ENCODE assay signal across 39 cellular contexts in the genomic region with DNA sequence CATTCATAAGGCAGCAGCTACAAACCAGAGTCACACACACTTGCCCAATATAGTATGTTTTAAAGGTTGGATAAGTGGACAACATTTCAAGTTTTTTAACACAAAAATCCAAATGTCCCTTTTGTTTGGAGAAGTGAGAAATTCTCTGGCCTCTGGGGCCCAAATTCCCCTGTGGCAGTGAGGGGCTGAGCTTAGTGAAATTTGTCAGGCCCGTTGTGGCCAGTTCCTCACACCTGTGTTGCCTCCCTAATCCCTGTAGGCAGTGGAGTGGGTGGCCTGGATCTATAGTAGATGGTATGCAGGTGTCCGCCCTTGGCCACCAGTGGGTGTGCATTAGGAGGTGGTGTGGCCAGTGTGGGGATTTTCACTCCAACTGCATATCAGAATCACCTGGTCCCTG. TPM values are rescaled to one million over a fixed set of nuclear protein-coding genes. Genes with fewer than 3 reads are reported as not detected.
"Had no signal": no experiment of that assay in that cellular context is flagged by ENCODE, and none has a peak within 500 bp of the region (broad histone marks: within the 10 kb centered on the region; RNA-seq: fewer than 3 reads in every experiment).

No MANE protein-coding gene starts in this region.

- H3K9me3 ChIP-seq: adrenal gland, ascending aorta had no signal

- ATAC-seq: activated CD4-positive, alpha-beta T cell treated with anti-CD3 and anti-CD28 coated beads for 36 hours; activated CD8-positive, alpha-beta memory T cell treated with anti-CD3 and anti-CD28 coated beads, Interleukin-2, amount 10 ng/mL, durations not matched to agents 7 days and 5 days; activated CD8-positive, alpha-beta T cell treated with anti-CD3 and anti-CD28 coated beads, Interleukin-2, amount 10 ng/mL, durations not matched to agents 7 days and 5 days; activated naive CD4-positive, alpha-beta T cell treated with anti-CD3 and anti-CD28 coated beads, Interleukin-2, amount 50 U/mL, for 72 hours; activated T-cell treated with anti-CD3 and anti-CD28 coated beads, Interleukin-2, amount 50 U/mL, for 72 hours; activated T-helper 17 cell treated with anti-CD3 and anti-CD28 coated beads, Interleukin-2, amount 50 U/mL, for 72 hours; WTC11 had no signal

- H3K27ac ChIP-seq: adrenal gland, ascending aorta, cardiac muscle cell, WERI-Rb-1 had no signal

- H3K27me3 Mint-ChIP-seq: activated CD4-positive, alpha-beta memory T cell treated with anti-CD3 and anti-CD28 coated beads, Interleukin-2, amount 10 ng/mL, durations not matched to agents 7 days and 5 days; activated CD4-positive, alpha-beta T cell treated with anti-CD3 and anti-CD28 coated beads for 36 hours; activated CD4-positive, alpha-beta T cell treated with anti-CD3 and anti-CD28 coated beads, Interleukin-2, amount 10 ng/mL, durations not matched to agents 7 days and 5 days; activated CD8-positive, alpha-beta memory T cell treated with anti-CD3 and anti-CD28 coated beads, Interleukin-2, amount 10 ng/mL, durations not matched to agents 7 days and 5 days; activated naive CD8-positive, alpha-beta T cell treated with anti-CD3 and anti-CD28 coated beads for 36 hours; activated T-cell treated with anti-CD3 and anti-CD28 coated beads, Interleukin-2, amount 50 U/mL, for 24 hours; activated T-helper 17 cell treated with anti-CD3 and anti-CD28 coated beads, Interleukin-2, amount 50 U/mL, for 72 hours; central memory CD8-positive, alpha-beta T cell had no signal

- H3K36me3 ChIP-seq: adrenal gland, ascending aorta, cardiac muscle cell had no signal

- DNase-seq: activated CD4-positive, alpha-beta memory T cell treated with anti-CD3 and anti-CD28 coated beads, Interleukin-2, amount 10 ng/mL, durations not matched to agents 7 days and 5 days; activated CD4-positive, alpha-beta T cell treated with anti-CD3 and anti-CD28 coated beads for 1 hour; activated CD4-positive, alpha-beta T cell treated with anti-CD3 and anti-CD28 coated beads for 36 hours; activated CD4-positive, alpha-beta T cell treated with anti-CD3 and anti-CD28 coated beads for 48 hours; activated CD4-positive, alpha-beta T cell treated with anti-CD3 and anti-CD28 coated beads, Interleukin-2, amount 10 ng/mL, durations not matched to agents 7 days and 5 days; activated CD4-positive, alpha-beta T cell treated with anti-CD3 and anti-CD28 coated beads, Interleukin-2, amount 50 U/mL, for 48 hours; activated CD4-positive, CD25-positive, alpha-beta regulatory T cell; activated CD8-positive, alpha-beta memory T cell treated with anti-CD3 and anti-CD28 coated beads for 24 hours; activated CD8-positive, alpha-beta memory T cell treated with anti-CD3 and anti-CD28 coated beads, Interleukin-2, amount 10 ng/mL, durations not matched to agents 7 days and 5 days; activated CD8-positive, alpha-beta memory T cell treated with anti-CD3 and anti-CD28 coated beads, Interleukin-2, amount 50 U/mL, for 48 hours; activated CD8-positive, alpha-beta T cell treated with anti-CD3 and anti-CD28 coated beads, Interleukin-2, amount 10 ng/mL, durations not matched to agents 7 days and 5 days; activated effector memory CD4-positive, alpha-beta T cell treated with anti-CD3 and anti-CD28 coated beads, Interleukin-2, amount 50 U/mL, for 16 hours; activated gamma-delta T cell treated with Interleukin-2 at 50 U/mL for 16 hours; activated naive CD4-positive, alpha-beta T cell; activated naive CD4-positive, alpha-beta T cell treated with anti-CD3 and anti-CD28 coated beads for 36 hours; activated naive CD4-positive, alpha-beta T cell treated with anti-CD3 and anti-CD28 coated beads, Interleukin-2, amount 50 U/mL, for 16 hours; activated naive CD8-positive, alpha-beta T cell treated with anti-CD3 and anti-CD28 coated beads for 36 hours; activated T-cell treated with anti-CD3 and anti-CD28 coated beads, Interleukin-2, amount 50 U/mL, for 24 hours; activated T-cell treated with anti-CD3 and anti-CD28 coated beads, Interleukin-2, amount 50 U/mL, for 72 hours; adrenal gland; amygdala; anterior cingulate cortex; caudate nucleus; cerebellar nuclear complex; T-helper 2 cell; T-helper 9 cell; WERI-Rb-1 had no signal

- H3K4me3 Mint-ChIP-seq: activated CD4-positive, alpha-beta memory T cell treated with anti-CD3 and anti-CD28 coated beads, Interleukin-2, amount 10 ng/mL, durations not matched to agents 7 days and 5 days; activated CD4-positive, alpha-beta T cell treated with anti-CD3 and anti-CD28 coated beads for 36 hours; activated CD4-positive, alpha-beta T cell treated with anti-CD3 and anti-CD28 coated beads, Interleukin-2, amount 10 ng/mL, durations not matched to agents 7 days and 5 days; activated CD8-positive, alpha-beta memory T cell treated with anti-CD3 and anti-CD28 coated beads, Interleukin-2, amount 10 ng/mL, durations not matched to agents 7 days and 5 days; activated CD8-positive, alpha-beta T cell treated with anti-CD3 and anti-CD28 coated beads, Interleukin-2, amount 10 ng/mL, durations not matched to agents 7 days and 5 days; activated naive CD4-positive, alpha-beta T cell treated with anti-CD3 and anti-CD28 coated beads for 36 hours; activated naive CD8-positive, alpha-beta T cell treated with anti-CD3 and anti-CD28 coated beads for 36 hours; activated T-cell treated with anti-CD3 and anti-CD28 coated beads, Interleukin-2, amount 50 U/mL, for 24 hours; activated T-cell treated with anti-CD3 and anti-CD28 coated beads, Interleukin-2, amount 50 U/mL, for 72 hours; activated T-helper 1 cell treated with anti-CD3 and anti-CD28 coated beads, Interleukin-12 subunit alpha, Interleukin-12 subunit beta, Interleukin-2, Interleukin-4 antibody, amounts not matched to agents 30 ng/mL and 10 ng/mL and 1 ng/mL, durations not matched to agents 14 hours and 24 hours and 36 hours; activated T-helper 17 cell treated with anti-CD3 and anti-CD28 coated beads, Interleukin-2, amount 50 U/mL, for 72 hours; brain; central memory CD8-positive, alpha-beta T cell; T-helper 2 cell treated with Interferon-gamma antibody and Interleukin-4, amounts not matched to agents 5 μg/mL and 100 μg/mL, for 36 hours; WTC11 had no signal

- H3K4me3 ChIP-seq: adrenal gland, ascending aorta, cardiac muscle cell had no signal

- H3K36me3 Mint-ChIP-seq: brain had no signal

- H3K4me1 ChIP-seq: adrenal gland, ascending aorta had no signal

- H3K4me1 Mint-ChIP-seq: activated T-helper 17 cell treated with anti-CD3 and anti-CD28 coated beads, Interleukin-2, amount 50 U/mL, for 72 hours had no signal

- H3K9me3 Mint-ChIP-seq: activated CD4-positive, alpha-beta memory T cell treated with anti-CD3 and anti-CD28 coated beads, Interleukin-2, amount 10 ng/mL, durations not matched to agents 7 days and 5 days; activated CD4-positive, alpha-beta T cell treated with anti-CD3 and anti-CD28 coated beads, Interleukin-2, amount 10 ng/mL, durations not matched to agents 7 days and 5 days; activated naive CD4-positive, alpha-beta T cell treated with anti-CD3 and anti-CD28 coated beads for 36 hours; activated naive CD4-positive, alpha-beta T cell treated with anti-CD3 and anti-CD28 coated beads, Interleukin-2, amount 50 U/mL, for 72 hours; activated naive CD8-positive, alpha-beta T cell treated with anti-CD3 and anti-CD28 coated beads for 36 hours; activated T-cell treated with anti-CD3 and anti-CD28 coated beads, Interleukin-2, amount 50 U/mL, for 24 hours; activated T-cell treated with anti-CD3 and anti-CD28 coated beads, Interleukin-2, amount 50 U/mL, for 72 hours; activated T-helper 1 cell treated with anti-CD3 and anti-CD28 coated beads, Interleukin-12 subunit alpha, Interleukin-12 subunit beta, Interleukin-2, Interleukin-4 antibody, amounts not matched to agents 30 ng/mL and 10 ng/mL and 1 ng/mL, durations not matched to agents 14 hours and 24 hours and 36 hours; activated T-helper 17 cell treated with anti-CD3 and anti-CD28 coated beads, Interleukin-2, amount 50 U/mL, for 72 hours; brain; central memory CD8-positive, alpha-beta T cell; T-helper 2 cell treated with Interferon-gamma antibody and Interleukin-4, amounts not matched to agents 5 μg/mL and 100 μg/mL, for 36 hours; WTC11 had no signal

- H3K27me3 ChIP-seq: adrenal gland, ascending aorta, cardiac muscle cell had no signal

RNA-seq across cellular contexts. Expression of gene WDR62, which starts 6.7 kb away (rescaled TPM):
- total RNA-seq: ascending aorta had no signal

RNA-seq across cellular contexts. Expression of gene THAP8, which starts 7.3 kb away (rescaled TPM):
- total RNA-seq: ascending aorta had no signal

RNA-seq across cellular contexts. Expression of gene OVOL3, which starts 49.6 kb away (rescaled TPM):
- total RNA-seq: activated CD4-positive, alpha-beta memory T cell treated with anti-CD3 and anti-CD28 coated beads, Interleukin-2, amount 10 ng/mL, durations not matched to agents 7 days and 5 days; activated CD4-positive, alpha-beta T cell treated with anti-CD3 and anti-CD28 coated beads for 36 hours; activated CD4-positive, alpha-beta T cell treated with anti-CD3 and anti-CD28 coated beads, Interleukin-2, amount 10 ng/mL, durations not matched to agents 7 days and 5 days; activated CD8-positive, alpha-beta memory T cell treated with anti-CD3 and anti-CD28 coated beads, Interleukin-2, amount 10 ng/mL, durations not matched to agents 7 days and 5 days; activated naive CD4-positive, alpha-beta T cell treated with anti-CD3 and anti-CD28 coated beads for 36 hours; activated naive CD4-positive, alpha-beta T cell treated with anti-CD3 and anti-CD28 coated beads, Interleukin-2, amount 50 U/mL, for 72 hours; activated naive CD8-positive, alpha-beta T cell treated with anti-CD3 and anti-CD28 coated beads for 36 hours; activated T-helper 1 cell treated with anti-CD3 and anti-CD28 coated beads, Interleukin-12 subunit alpha, Interleukin-12 subunit beta, Interleukin-2, Interleukin-4 antibody, amounts not matched to agents 30 ng/mL and 10 ng/mL and 1 ng/mL, durations not matched to agents 14 hours and 24 hours and 36 hours; activated T-helper 17 cell treated with anti-CD3 and anti-CD28 coated beads, Interleukin-2, amount 50 U/mL, for 72 hours; adrenal gland; ascending aorta; bronchial epithelial cell; cardiac muscle cell; chondrocyte; T-helper 1 cell treated with Interleukin-12 subunit alpha and Interleukin-12 subunit beta and Interleukin-4 antibody, amounts not matched to agents 30 ng/mL and 1 ng/mL, for 36 hours; WTC11 had no signal
